In the genomic region with DNA sequence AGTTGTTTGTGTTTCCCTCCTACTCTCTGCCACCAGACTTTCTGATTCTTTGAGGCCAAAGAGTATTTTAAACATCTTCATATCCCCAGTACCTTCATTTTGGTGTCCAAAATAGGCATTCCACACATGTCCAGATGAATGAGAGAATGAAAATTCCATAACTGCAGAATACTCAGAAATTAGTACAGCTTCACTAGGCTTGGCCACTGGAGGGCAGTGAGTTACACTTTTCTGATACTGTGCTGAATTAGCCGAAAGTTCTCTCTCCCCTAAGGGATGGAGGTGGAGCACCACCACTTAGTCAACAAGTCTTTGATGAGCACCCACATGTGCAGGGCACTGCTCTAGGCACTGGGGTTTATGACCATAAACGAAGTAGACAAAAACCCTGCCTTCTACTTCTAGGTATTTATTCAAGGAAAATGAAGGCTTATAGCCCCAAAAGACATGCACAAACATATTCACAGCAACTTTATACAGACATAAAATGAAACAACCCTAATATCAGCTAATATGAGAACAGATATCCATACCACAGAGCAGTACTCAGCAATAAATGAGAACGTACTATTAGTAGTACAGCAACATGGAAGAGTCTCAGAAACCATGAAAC, we compare ENCODE assay signal across 8 cellular contexts. TPM values are rescaled to one million over a fixed set of nuclear protein-coding genes. Genes with fewer than 3 reads are reported as not detected.
DNase-seq lines count a peak whose midpoint lies in the region; ATAC-seq, FAIRE-seq and TF ChIP-seq lines count a peak whose summit lies in the region.

No MANE protein-coding gene starts in this region.

- H3K4me2 ChIP-seq in osteoblast (ENCODE audit: insufficient read depth, low read length): no peak overlapping the region

- H3K4me1 ChIP-seq in osteoblast (ENCODE audit: insufficient read depth, low read length): peaks cover 7% of the 10 kb centered on the region

- ATAC-seq in HG03521 (IDR thresholded peaks at IDR 0.05; ENCODE audit: unreplicated experiment) (no peak), HG03196 (IDR thresholded peaks at IDR 0.05; ENCODE audit: unreplicated experiment) (no peak), GM21390 (IDR thresholded peaks at IDR 0.05; ENCODE audit: unreplicated experiment) (no peak)

- H3K4me3 ChIP-seq in epithelial cell of esophagus (ENCODE audit: low read length): no peak overlapping the region
- H3K4me3 ChIP-seq in osteoblast (ENCODE audit: insufficient read depth, low read length): no peak overlapping the region

- H3K79me2 ChIP-seq in osteoblast (ENCODE audit: insufficient read depth, low read length): no peaks in the 10 kb centered on the region

- H2AFZ ChIP-seq in osteoblast (ENCODE audit: low read length): no peak overlapping the region

- no peaks in the 10 kb centered on the region for H3K27me3 ChIP-seq in osteoblast (ENCODE audit: insufficient read depth, low read length)

- H3K9me3 ChIP-seq in osteoblast (ENCODE audit: low read depth, low read length): no peaks in the 10 kb centered on the region

- peak; percentile 33 for FAIRE-seq in GM12892 (lab: Jason Lieb, UNC)

- peaks cover 31% of the 10 kb centered on the region for H3K36me3 ChIP-seq in osteoblast (ENCODE audit: insufficient read depth, low read length)

- TF ChIP-seq CTCF in epithelial cell of esophagus (IDR thresholded peaks at IDR 0.05; ENCODE audit: insufficient read depth, low read depth, low read length, missing control alignments) (peak; percentile 70), osteoblast (IDR thresholded peaks at IDR 0.05; ENCODE audit: extremely low read depth, low read depth, low read length) (peak; percentile 78)

- TF ChIP-seq POLR2A in GM12892 (IDR thresholded peaks at IDR 0.05; ENCODE audit: low read depth, low read length): no peak

- DNase-seq in AML-193 (lab: John Stamatoyannopoulos, UW): peak; percentile 48
- no peak for DNase-seq in GM12892 (ENCODE audit: insufficient read length)
- peak; percentile 66 for DNase-seq in RKO (ENCODE audit: low spot score)
- peak; percentile 64 for DNase-seq in epithelial cell of esophagus (ENCODE audit: low read depth)
- peak; percentile 49 for DNase-seq in osteoblast (ENCODE audit: insufficient read length, low spot score, missing footprints)

- H4K20me1 ChIP-seq in osteoblast (ENCODE audit: insufficient read depth, low read length): no peaks in the 10 kb centered on the region

- H3K27ac ChIP-seq in osteoblast (ENCODE audit: low read depth, low read length): no peak overlapping the region

RNA-seq across cellular contexts. Expression of gene TMEM217, which starts 46.1 kb away (rescaled TPM):
- polyA plus RNA-seq in GM12892 (2012; ENCODE audit: missing spikeins): 1.4 TPM
- total RNA-seq in osteoblast: 2.7 and 3.3 TPM in 2 replicates

RNA-seq across cellular contexts. Expression of gene TBC1D22B, which starts 46.4 kb away (rescaled TPM):
- 9.3 TPM for polyA plus RNA-seq in GM12892 (2012; ENCODE audit: missing spikeins)
- total RNA-seq in osteoblast: 6.9 and 7.7 TPM in 2 replicates

RNA-seq across cellular contexts. Expression of gene RNF8, which starts 49.8 kb away (rescaled TPM):
- 19.5 TPM for polyA plus RNA-seq in GM12892 (2012; ENCODE audit: missing spikeins)
- 16.6 and 20.9 TPM in 2 replicates for total RNA-seq in osteoblast
